In genomic region chr1:58921751-58922150, GRCh38 we compare ENCODE assay signal across 12 cellular contexts.
DNase-seq lines count a peak whose midpoint lies in the region; ATAC-seq and TF ChIP-seq lines count a peak whose summit lies in the region.
"Had no signal": no experiment of that assay in that cellular context is flagged by ENCODE, and none has a peak within 500 bp of the region (broad histone marks: within the 10 kb centered on the region; RNA-seq: fewer than 3 reads in every experiment).

No MANE protein-coding gene starts in this region.

- H3K36me3 ChIP-seq in right atrium auricular region: no peaks in the 10 kb centered on the region
- H3K36me3 ChIP-seq in prostate gland: no peaks in the 10 kb centered on the region
- H3K36me3 ChIP-seq in uterus: no peaks in the 10 kb centered on the region
- H3K36me3 ChIP-seq: heart left ventricle, vagina had no signal

- H3K4me1 ChIP-seq in right atrium auricular region (peaks cover 0 to 12% of the 10 kb centered on the region in 2 donors), prostate gland (replicated peaks) (peaks cover 8% of the 10 kb centered on the region), uterus (no peaks in the 10 kb centered on the region)

- intact Hi-C loops in left cardiac atrium (cut with DNase I) (no loop called here), prostate gland (cut with DNase I) (no loop called here), uterus (cut with DNase I; ENCODE audit: low total_unique reads) (no loop called here), posterior vena cava (cut with DNase I) (no loop called here)

- ATAC-seq in left cardiac atrium: no peak
- no peak for ATAC-seq in HG02938 (IDR thresholded peaks at IDR 0.05; ENCODE audit: unreplicated experiment)

- no peak for TF ChIP-seq POLR2A in prostate gland (IDR thresholded peaks at IDR 0.05)
- no peak for TF ChIP-seq POLR2A in uterus (IDR thresholded peaks at IDR 0.05)

- DNase-seq in right atrium auricular region (ENCODE audit: low spot score): peak; percentile 36
- no peak for DNase-seq in left cardiac atrium
- DNase-seq in epithelial cell of prostate (ENCODE audit: low read depth, low spot score): no peak
- no peak for DNase-seq in prostate gland (ENCODE audit: low spot score)
- no peak for DNase-seq in uterus
- DNase-seq in posterior vena cava (ENCODE audit: low spot score): no peak
- DNase-seq in NK-92 (lab: John Stamatoyannopoulos, UW; ENCODE audit: unreplicated experiment): no peak
- DNase-seq: NCI-H1694; stimulated activated naive CD4-positive, alpha-beta T cell treated with Interleukin-2 at 50 U/mL for 16 hours had no signal

- H3K9me3 ChIP-seq in right atrium auricular region (no peaks in the 10 kb centered on the region), prostate gland (no peaks in the 10 kb centered on the region), uterus (no peaks in the 10 kb centered on the region)
- H3K9me3 ChIP-seq: heart left ventricle, vagina had no signal

- H3K27me3 ChIP-seq in right atrium auricular region: no peaks in the 10 kb centered on the region
- no peaks in the 10 kb centered on the region for H3K27me3 ChIP-seq in prostate gland (replicated peaks; ENCODE audit: insufficient read depth)
- no peaks in the 10 kb centered on the region for H3K27me3 ChIP-seq in uterus
- H3K27me3 ChIP-seq: heart left ventricle, vagina had no signal

- no peak overlapping the region for H3K4me3 ChIP-seq in right atrium auricular region
- no peak overlapping the region for H3K4me3 ChIP-seq in prostate gland
- H3K4me3 ChIP-seq in uterus: no peak overlapping the region
- H3K4me3 ChIP-seq: heart left ventricle, vagina had no signal

- no peak overlapping the region for H3K27ac ChIP-seq in right atrium auricular region
- H3K27ac ChIP-seq in epithelial cell of prostate: peak overlapping the region; percentile 48
- peak overlapping the region; percentile 70 to 75 for H3K27ac ChIP-seq in prostate gland
- peak overlapping the region; percentile 33 to 43 for H3K27ac ChIP-seq in uterus

- TF ChIP-seq CTCF in right atrium auricular region (IDR thresholded peaks at IDR 0.05): no peak
- TF ChIP-seq CTCF in prostate gland (IDR thresholded peaks at IDR 0.05): no peak
- TF ChIP-seq CTCF in uterus (IDR thresholded peaks at IDR 0.05): no peak

- WGBS in prostate gland: 82% methylated on average over 2 of the region's 2 CpGs

Comparison
In these comparisons a context has a peak if more than half of its experiments do, and no peak if none do; other contexts are left out.
1. H3K27ac ChIP-seq: peak in epithelial cell of prostate (single experiment), prostate gland (2 of 2) and uterus (2 of 2); none in right atrium auricular region (0 of 2).